Comparison of ENCODE assay signal across 1 cellular context in the genomic region with DNA sequence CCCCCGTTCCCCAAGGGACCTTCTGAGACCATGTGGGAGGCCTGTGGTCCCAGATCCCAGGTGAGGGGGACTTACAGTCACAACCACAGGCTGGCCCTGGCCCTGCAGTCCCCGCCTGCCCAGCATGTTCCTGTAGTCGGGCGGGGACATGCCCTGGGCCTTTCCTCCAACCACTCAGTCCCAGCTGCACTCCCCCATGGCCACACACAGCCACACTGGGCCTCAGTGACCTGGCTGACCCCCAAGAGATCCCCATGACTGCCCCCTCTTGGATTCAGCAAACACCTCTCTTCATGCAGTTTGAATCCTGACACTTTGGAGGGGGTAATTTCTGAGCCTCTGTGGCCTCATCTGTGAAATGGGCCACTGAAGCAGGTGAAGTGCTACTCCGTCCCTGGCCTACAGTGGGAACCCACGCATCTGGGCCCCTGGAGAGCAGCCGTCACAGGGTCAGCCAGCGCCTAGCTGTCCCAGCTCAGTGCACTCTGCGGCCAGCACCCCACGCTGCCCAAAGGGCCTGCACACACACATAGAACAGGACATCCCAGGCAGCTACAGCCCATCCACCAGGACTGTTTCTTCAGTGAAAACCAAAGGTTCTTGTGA.
A peak's percentile ranks its signal among the peaks of the same experiment; 100 is the strongest.
TF ChIP-seq lines count a peak whose summit lies in the region.

No MANE protein-coding gene starts in this region.

TF ChIP-seq in HepG2, 621 proteins besides CTCF, POLR2A, EP300 and RAD21 (continued from another document):
- TF ChIP-seq RNF2 (conservative IDR thresholded peaks at IDR 0.05; ENCODE audit: low read depth): no peak
- TF ChIP-seq ZNF629 (CRISPR knock-in tag; conservative IDR thresholded peaks at IDR 0.05): peak; percentile 72
- no peak for TF ChIP-seq ZBTB42 (CRISPR knock-in tag; IDR thresholded peaks at IDR 0.05)
